ENCODE assay signal across 8 cellular contexts in the genomic region with DNA sequence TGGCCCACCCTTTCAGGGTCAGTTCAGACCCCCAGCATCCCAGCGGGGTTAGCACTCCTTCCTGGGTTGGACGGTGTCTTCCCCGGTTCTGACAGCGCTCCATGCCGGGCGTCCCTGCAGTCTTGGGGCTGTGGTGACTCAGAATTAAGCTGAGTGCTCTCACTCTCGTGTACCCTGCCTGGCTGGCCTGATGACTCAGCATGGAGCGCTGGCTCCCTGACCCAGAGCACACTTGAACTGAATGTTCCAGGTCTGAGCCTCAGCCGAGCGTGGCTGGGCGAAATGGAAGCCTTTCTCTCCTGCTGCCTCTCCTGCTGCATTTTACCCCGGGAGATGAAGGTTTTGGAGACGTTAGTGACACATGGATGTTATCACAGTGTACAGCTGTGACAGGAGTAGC. TPM values are rescaled to one million over a fixed set of nuclear protein-coding genes. Genes with fewer than 3 reads are reported as not detected.
DNase-seq lines count a peak whose midpoint lies in the region; ATAC-seq lines count a peak whose summit lies in the region.

No MANE protein-coding gene starts in this region.

- H3K9ac ChIP-seq in mucosa of rectum (ENCODE audit: low read depth in 1 of 2, low read length in 2 of 2): peak overlapping the region in 1 of 2 donors; percentile 10

- no peak overlapping the region for H3K4me3 Mint-ChIP-seq in stimulated activated effector memory CD8-positive, alpha-beta T cell treated with anti-CD3 and anti-CD28 coated beads, Interleukin-12 subunit alpha, Interleukin-12 subunit beta, amount 100 ng/mL, for 72 hours
- no peak overlapping the region for H3K4me3 Mint-ChIP-seq in CD4-positive, alpha-beta memory T cell

- H3K27me3 ChIP-seq in mucosa of rectum (ENCODE audit: control insufficient read depth in 2 of 2, insufficient read depth in 2 of 2, low read length in 2 of 2): no peaks in the 10 kb centered on the region
- no peaks in the 10 kb centered on the region for H3K27me3 ChIP-seq in CD4-positive, alpha-beta memory T cell (ENCODE audit: insufficient read depth, low read length)

- H3K36me3 Mint-ChIP-seq in stimulated activated effector memory CD8-positive, alpha-beta T cell treated with anti-CD3 and anti-CD28 coated beads, Interleukin-12 subunit alpha, Interleukin-12 subunit beta, amount 100 ng/mL, for 72 hours: peaks cover 15% of the 10 kb centered on the region
- H3K36me3 Mint-ChIP-seq in CD4-positive, alpha-beta memory T cell: peaks cover 8 to 22% of the 10 kb centered on the region in 2 donors

- no peaks in the 10 kb centered on the region for H3K9me3 Mint-ChIP-seq in stimulated activated effector memory CD8-positive, alpha-beta T cell treated with anti-CD3 and anti-CD28 coated beads, Interleukin-12 subunit alpha, Interleukin-12 subunit beta, amount 100 ng/mL, for 72 hours
- H3K9me3 Mint-ChIP-seq in CD4-positive, alpha-beta memory T cell: no peaks in the 10 kb centered on the region

- intact Hi-C loops in CD4-positive, alpha-beta memory T cell (cut with micrococcal nuclease): no loop called here

- CTCF ChIA-PET in CD4-positive, alpha-beta memory T cell (lab: Charles Lee; ENCODE audit: partially characterized antibody): no interaction called here

- H3K36me3 ChIP-seq in mucosa of rectum (ENCODE audit: control insufficient read depth in 2 of 2, insufficient read depth in 2 of 2, low read length in 2 of 2): peaks cover 4 to 8% of the 10 kb centered on the region in 2 donors
- peaks cover 13% of the 10 kb centered on the region for H3K36me3 ChIP-seq in CD4-positive, alpha-beta memory T cell (ENCODE audit: insufficient read depth, low read length)

- H3K27ac ChIP-seq in epithelial cell of prostate (peak overlapping the region; percentile 93), mucosa of rectum (ENCODE audit: low read depth in 2 of 2, low read length in 2 of 2) (peak overlapping the region; percentile 53 to 66)
- H3K27ac ChIP-seq in CD4-positive, alpha-beta memory T cell (ENCODE audit: low read depth, low read length): no peak overlapping the region

- H3K4me1 ChIP-seq in mucosa of rectum (ENCODE audit: control insufficient read depth in 2 of 2, insufficient read depth in 2 of 2, low read length in 2 of 2): peaks cover 17 to 23% of the 10 kb centered on the region in 2 donors
- peaks cover 70% of the 10 kb centered on the region for H3K4me1 ChIP-seq in CD4-positive, alpha-beta memory T cell (ENCODE audit: insufficient read depth, low read length)

- no peaks in the 10 kb centered on the region for H3K9me3 ChIP-seq in mucosa of rectum (ENCODE audit: control insufficient read depth in 2 of 2, low read length in 2 of 2)
- H3K9me3 ChIP-seq in CD4-positive, alpha-beta memory T cell (ENCODE audit: control insufficient read depth in 1 of 2, low read length in 2 of 2): no peaks in the 10 kb centered on the region

- POLR2A ChIA-PET in CD4-positive, alpha-beta memory T cell (lab: Charles Lee; ENCODE audit: partially characterized antibody): no interaction called here

- peaks cover 53% of the 10 kb centered on the region for H3K4me1 Mint-ChIP-seq in stimulated activated effector memory CD8-positive, alpha-beta T cell treated with anti-CD3 and anti-CD28 coated beads, Interleukin-12 subunit alpha, Interleukin-12 subunit beta, amount 100 ng/mL, for 72 hours
- H3K4me1 Mint-ChIP-seq in CD4-positive, alpha-beta memory T cell: peaks cover 41 to 85% (median 62%) of the 10 kb centered on the region in 4 donors

- DNase-seq in G401 (ENCODE audit: low spot score): peak; percentile 89
- DNase-seq in OCI-M1 (lab: John Stamatoyannopoulos, UW): peak; percentile 62
- DNase-seq in epithelial cell of prostate (ENCODE audit: low read depth, low spot score): no peak
- no peak for DNase-seq in stimulated activated effector memory CD8-positive, alpha-beta T cell treated with anti-CD3 and anti-CD28 coated beads, Interleukin-12 subunit alpha, Interleukin-12 subunit beta, amount 100 ng/mL, for 72 hours (ENCODE audit: low spot score in 2 of 2)
- no peak for DNase-seq in CD4-positive, alpha-beta memory T cell
- no peak for DNase-seq in NCI-H2029 (lab: John Stamatoyannopoulos, UW)

- in situ Hi-C loops in G401 (cut with HindIII; ENCODE audit: low sequenced_read_pairs): no loop called here

- H3K27ac Mint-ChIP-seq in stimulated activated effector memory CD8-positive, alpha-beta T cell treated with anti-CD3 and anti-CD28 coated beads, Interleukin-12 subunit alpha, Interleukin-12 subunit beta, amount 100 ng/mL, for 72 hours: no peak overlapping the region
- H3K27ac Mint-ChIP-seq in CD4-positive, alpha-beta memory T cell: peak overlapping the region in 3 of 7 donors; percentile 10 to 77 (median 53)

- H3K27me3 Mint-ChIP-seq in CD4-positive, alpha-beta memory T cell: no peaks in the 10 kb centered on the region

- ATAC-seq in stimulated activated effector memory CD8-positive, alpha-beta T cell treated with anti-CD3 and anti-CD28 coated beads, Interleukin-12 subunit alpha, Interleukin-12 subunit beta, amount 100 ng/mL, for 72 hours: no peak
- ATAC-seq in HG02885 (IDR thresholded peaks at IDR 0.05; ENCODE audit: poor library complexity, unreplicated experiment): no peak

- no peak overlapping the region for H3K4me3 ChIP-seq in mucosa of rectum (ENCODE audit: low read length in 2 of 2)
- no peak overlapping the region for H3K4me3 ChIP-seq in CD4-positive, alpha-beta memory T cell (ENCODE audit: low read length in 2 of 2)

RNA-seq across cellular contexts. Expression of a gene that starts 7.1 kb away (rescaled TPM):
- total RNA-seq in G401 (2014; rRNA removed; shearing (Covaris generic)): 8.5 and 14.6 TPM in 2 replicates
- total RNA-seq in CD4-positive, alpha-beta memory T cell: 10 to 100 TPM; 20.8 to 21.6 TPM
- polyA plus RNA-seq in CD4-positive, alpha-beta memory T cell: 10 to 100 TPM in 1 of 2 donors, 1 to 10 TPM in 1; 8.5 to 27.3 TPM

Comparison
In these comparisons a context has a peak if more than half of its experiments do, and no peak if none do; other contexts are left out.
1. DNase-seq: peak in G401 (single experiment) and OCI-M1 (single experiment); none in epithelial cell of prostate (single experiment), stimulated activated effector memory CD8-positive, alpha-beta T cell treated with anti-CD3 and anti-CD28 coated beads, Interleukin-12 subunit alpha, Interleukin-12 subunit beta, amount 100 ng/mL, for 72 hours (0 of 2), CD4-positive, alpha-beta memory T cell (0 of 5) and NCI-H2029 (single experiment).